8 cellular contexts compared by ENCODE assay signal in the genomic region with DNA sequence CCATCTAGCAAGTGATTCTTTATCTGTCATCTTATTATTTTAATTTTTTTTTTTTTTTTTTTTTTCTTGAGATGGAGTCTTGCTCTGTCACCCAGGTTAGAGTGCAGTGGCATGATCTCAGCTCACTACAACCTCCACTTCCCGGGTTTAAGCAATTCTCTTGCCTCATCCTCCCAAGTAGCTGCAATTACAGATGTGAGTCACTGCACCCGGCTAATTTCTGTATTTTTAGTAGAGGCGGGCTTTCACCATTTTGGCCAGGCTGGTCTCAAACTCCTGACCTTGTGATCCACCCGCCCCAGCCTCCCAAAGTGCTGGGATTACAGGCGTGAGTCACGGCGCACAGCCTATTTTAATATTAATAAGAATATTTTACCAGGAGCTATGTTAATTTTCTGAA. TPM values are rescaled to one million over a fixed set of nuclear protein-coding genes. Genes with fewer than 3 reads are reported as not detected.
DNase-seq lines count a peak whose midpoint lies in the region; ATAC-seq and TF ChIP-seq lines count a peak whose summit lies in the region.
"Not testable (repeated sequence)": the region's sequence is repeated elsewhere in the genome, so short reads cannot be mapped to it uniquely, and the experiment has no call there.

No MANE protein-coding gene starts in this region.

- H3K4me1 ChIP-seq in ACC112 (ENCODE audit: control insufficient read depth, insufficient read depth, low read length, unreplicated experiment), result peaks cover 28% of the 10 kb centered on the region
- H3K4me1 ChIP-seq in IMR-90 (ENCODE audit: control insufficient read depth, insufficient read depth, low read length), result not testable (repeated sequence)
- peaks cover 18% of the 10 kb centered on the region for H3K4me1 ChIP-seq in adipocyte (ENCODE audit: control insufficient read depth, insufficient read depth, low read length)
- peaks cover 26% of the 10 kb centered on the region for H3K4me1 ChIP-seq in osteoblast (ENCODE audit: insufficient read depth, low read length)

- not testable (repeated sequence) for H2BK20ac ChIP-seq in IMR-90 (ENCODE audit: low read depth, low read length)

- CTCF ChIA-PET in IMR-90 (lab: Yijun Ruan, JAX), result interaction anchor here (1.2 kb wide), 1 partner anchor 13 kb away, joined by 3 read pairs; no protein-coding TSS in a partner anchor

- H3K23ac ChIP-seq in IMR-90 (ENCODE audit: low read depth, low read length), result not testable (repeated sequence)

- dilution Hi-C loops in IMR-90 (cut with HindIII; ENCODE audit: low sequenced_read_pairs, unreplicated experiment), result not testable (repeated sequence)

- not testable (repeated sequence) for H3K27me3 ChIP-seq in ACC112 (ENCODE audit: insufficient read depth, low read length); IMR-90 (ENCODE audit: control insufficient read depth, insufficient read depth, low read length); adipocyte (replicated peaks; ENCODE audit: control insufficient read depth, insufficient read depth, low read length); osteoblast (ENCODE audit: insufficient read depth, low read length)

- not testable (repeated sequence) for H3K9ac ChIP-seq in IMR-90 (ENCODE audit: low read depth, low read length); adipocyte (ENCODE audit: low read length)

- not testable (repeated sequence) for BruUV-seq in IMR-90 (replicated peaks; lab: Mats Ljungman, UMichigan)

- H3K4me3 ChIP-seq in ACC112 (ENCODE audit: low read depth, low read length); IMR-90 (ENCODE audit: insufficient read depth, low read depth, low read length); adipocyte (ENCODE audit: low read length); choroid plexus epithelial cell (ENCODE audit: low read depth, low read length); fibroblast of villous mesenchyme (ENCODE audit: low read depth, low read length); osteoblast (ENCODE audit: insufficient read depth, low read length): not testable (repeated sequence)

- not testable (repeated sequence) for H3K18ac ChIP-seq in IMR-90 (ENCODE audit: low read depth, low read length)

- not testable (repeated sequence) for H3K9me1 ChIP-seq in IMR-90 (ENCODE audit: insufficient read depth, low read length)

- H3K79me2 ChIP-seq in ACC112 (ENCODE audit: control insufficient read depth, insufficient read depth, low read length, unreplicated experiment), result peaks cover 53% of the 10 kb centered on the region
- H3K79me2 ChIP-seq in osteoblast (ENCODE audit: insufficient read depth, low read length), result peaks cover 76% of the 10 kb centered on the region

- H4K91ac ChIP-seq in IMR-90 (ENCODE audit: insufficient read depth, low read depth, low read length), result not testable (repeated sequence)

- H2BK120ac ChIP-seq in IMR-90 (ENCODE audit: low read depth, low read length), result not testable (repeated sequence)

- H3K56ac ChIP-seq in IMR-90 (ENCODE audit: extremely low read depth, insufficient read depth, low read length), result not testable (repeated sequence)

- not testable (repeated sequence) for H4K5ac ChIP-seq in IMR-90 (ENCODE audit: low read depth, low read length)

- peak; percentile 68 for ATAC-seq in IMR-90 (ENCODE audit: low read depth)

- not testable (repeated sequence) for H4K20me1 ChIP-seq in IMR-90 (ENCODE audit: insufficient read depth, low read length)
- H4K20me1 ChIP-seq in osteoblast (ENCODE audit: insufficient read depth, low read length), result peaks cover 33% of the 10 kb centered on the region

- intact Hi-C loops in IMR-90 (cut with micrococcal nuclease), result not testable (repeated sequence)

- peaks cover 36 to 48% of the 10 kb centered on the region in 2 experiments for H3K79me1 ChIP-seq in IMR-90 (ENCODE audit: low read depth in 1 of 2, low read length in 2 of 2)

- WGBS in IMR-90 (ENCODE audit: extremely low coverage in 2 of 2, insufficient read length in 1 of 2), 2 experiments, result no CpG with 5 or more reads among the region's 7 CpGs

- not testable (repeated sequence) for H4K8ac ChIP-seq in IMR-90 (ENCODE audit: low read depth in 2 of 2, low read length in 2 of 2)

- H2AK9ac ChIP-seq in IMR-90 (replicated peaks; ENCODE audit: low read depth, low read length, poor library complexity), result not testable (repeated sequence)

- not testable (repeated sequence) for TF ChIP-seq POLR2A in IMR-90 (IDR thresholded peaks at IDR 0.05; ENCODE audit: low read depth, low read length)

- peak overlapping the region; percentile 34 for H2BK5ac ChIP-seq in IMR-90 (ENCODE audit: low read depth, low read length, poor library complexity, severe bottlenecking)

- H3K4me2 ChIP-seq in IMR-90 (ENCODE audit: low read depth, low read length), result not testable (repeated sequence)
- peak overlapping the region; percentile 24 for H3K4me2 ChIP-seq in osteoblast (ENCODE audit: insufficient read depth, low read length)

- not testable (repeated sequence) for H3K9me3 ChIP-seq in IMR-90 (ENCODE audit: control insufficient read depth, insufficient read depth, low read length); adipocyte (ENCODE audit: control insufficient read depth, low read length); osteoblast (ENCODE audit: low read depth, low read length)

- POLR2A ChIA-PET in IMR-90 (lab: Charles Lee; ENCODE audit: unreplicated experiment), result interaction anchor here (0.6 kb wide), 1 partner anchor 154 kb away, joined by 3 read pairs; no protein-coding TSS in a partner anchor

- TF ChIP-seq RAD21 in IMR-90 (IDR thresholded peaks at IDR 0.05; ENCODE audit: low read length), result not testable (repeated sequence)

- not testable (repeated sequence) for H2AK5ac ChIP-seq in IMR-90 (ENCODE audit: low read depth, low read length)

- H3K4ac ChIP-seq in IMR-90 (ENCODE audit: low read depth, low read length), result not testable (repeated sequence)

- H3K36me3 ChIP-seq in ACC112 (ENCODE audit: insufficient read depth, low read length) (peaks cover 52% of the 10 kb centered on the region), IMR-90 (ENCODE audit: control insufficient read depth, insufficient read depth, low read length) (peaks cover 56% of the 10 kb centered on the region), adipocyte (ENCODE audit: control insufficient read depth, insufficient read depth, low read length, severe bottlenecking) (peaks cover 89% of the 10 kb centered on the region), osteoblast (ENCODE audit: insufficient read depth, low read length) (peaks cover 81% of the 10 kb centered on the region)

- not testable (repeated sequence) for TF ChIP-seq CTCF in IMR-90 (conservative IDR thresholded peaks at IDR 0.05; ENCODE audit: low read depth, low read length); choroid plexus epithelial cell (conservative IDR thresholded peaks at IDR 0.05; ENCODE audit: low read depth, low read length); fibroblast of villous mesenchyme (IDR thresholded peaks at IDR 0.05; ENCODE audit: insufficient read depth, low read depth, low read length); osteoblast (IDR thresholded peaks at IDR 0.05; ENCODE audit: extremely low read depth, low read depth, low read length)

- H2BK15ac ChIP-seq in IMR-90 (ENCODE audit: low read depth, low read length), result not testable (repeated sequence)

- H3K27ac ChIP-seq in ACC112 (ENCODE audit: low read depth, low read length) (peak overlapping the region; percentile 68), osteoblast (ENCODE audit: low read depth, low read length) (peak overlapping the region; percentile 67)
- H3K27ac ChIP-seq in IMR-90 (ENCODE audit: insufficient read depth, low read length), result not testable (repeated sequence)

- DNase-seq in ELR (ENCODE audit: low read depth) (peak; percentile 89), IMR-90 (peak; percentile 86), NOMO-1 treated with dmso at 0.1 percent for 144 hours (lab: John Stamatoyannopoulos, UW; ENCODE audit: unreplicated experiment) (peak; percentile 61), adipocyte (ENCODE audit: low read depth) (peak; percentile 69), choroid plexus epithelial cell (ENCODE audit: low read depth) (peak; percentile 93), fibroblast of villous mesenchyme (ENCODE audit: low read depth) (peak; percentile 76)
- DNase-seq in osteoblast (ENCODE audit: insufficient read length, low spot score, missing footprints), result not testable (repeated sequence)

- H2AFZ ChIP-seq in ACC112 (ENCODE audit: low read length, unreplicated experiment); IMR-90 (replicated peaks; ENCODE audit: low read length, poor library complexity); osteoblast (ENCODE audit: low read length): not testable (repeated sequence)

- not testable (repeated sequence) for H3K14ac ChIP-seq in IMR-90 (replicated peaks; ENCODE audit: low read depth, low read length)

- in situ Hi-C loops in IMR-90 (cut with MboI; ENCODE audit: low sequenced_read_pairs), result not testable (repeated sequence)

TF ChIP-seq in IMR-90, 13 proteins besides CTCF, POLR2A, EP300 and RAD21:
- 0 out of 2 replicates have a peak, but pooled peaks have one; percentile 5 for TF ChIP-seq FOS (IDR thresholded peaks at IDR 0.05; ENCODE audit: low read depth, low read length)
- peak; percentile 85 for TF ChIP-seq CEBPB (IDR thresholded peaks at IDR 0.05; ENCODE audit: low read depth, low read length)

RNA-seq across cellular contexts. Expression of a gene that starts 36.9 kb away (rescaled TPM):
- total RNA-seq in IMR-90 (2012; rRNA removed) (576 and 641 TPM in 2 replicates), fibroblast of villous mesenchyme (555 and 613 TPM in 2 replicates), osteoblast (502 and 518 TPM in 2 replicates)
- 156 and 181 TPM in 2 replicates for polyA plus RNA-seq in IMR-90 (2012; rRNA removed)
- 72.2 and 169 TPM in 2 replicates for polyA plus RNA-seq in IMR-90 (2012; cell fraction: cytosol; rRNA removed)
- polyA plus RNA-seq in IMR-90 (2012; cell fraction: nucleus; rRNA removed; ENCODE audit: low replicate concordance), result 55.8 and 274 TPM in 2 replicates

RNA-seq across cellular contexts. Expression of a gene that starts 50.6 kb away (rescaled TPM):
- 24.9 and 41.7 TPM in 2 replicates for total RNA-seq in IMR-90 (2012; rRNA removed)
- polyA plus RNA-seq in IMR-90 (2012; rRNA removed), result 45.7 and 49.7 TPM in 2 replicates
- 16.5 and 31.5 TPM in 2 replicates for polyA plus RNA-seq in IMR-90 (2012; cell fraction: cytosol; rRNA removed)
- polyA plus RNA-seq in IMR-90 (2012; cell fraction: nucleus; rRNA removed; ENCODE audit: low replicate concordance), result 4.6 and 33.1 TPM in 2 replicates
- 16.4 TPM in 2 replicates for total RNA-seq in fibroblast of villous mesenchyme
- 8.0 and 14.7 TPM in 2 replicates for total RNA-seq in osteoblast

RNA-seq across cellular contexts. Expression of a gene that starts 50.8 kb away (rescaled TPM):
- 197 and 272 TPM in 2 replicates for total RNA-seq in IMR-90 (2012; rRNA removed)
- polyA plus RNA-seq in IMR-90 (2012; rRNA removed), result 59.9 and 89.8 TPM in 2 replicates
- polyA plus RNA-seq in IMR-90 (2012; cell fraction: cytosol; rRNA removed), result 9.5 and 20.9 TPM in 2 replicates
- 28.0 and 437 TPM in 2 replicates for polyA plus RNA-seq in IMR-90 (2012; cell fraction: nucleus; rRNA removed; ENCODE audit: low replicate concordance)
- total RNA-seq in fibroblast of villous mesenchyme, result 436 and 608 TPM in 2 replicates
- total RNA-seq in osteoblast, result 415 and 445 TPM in 2 replicates
